In the genomic region with DNA sequence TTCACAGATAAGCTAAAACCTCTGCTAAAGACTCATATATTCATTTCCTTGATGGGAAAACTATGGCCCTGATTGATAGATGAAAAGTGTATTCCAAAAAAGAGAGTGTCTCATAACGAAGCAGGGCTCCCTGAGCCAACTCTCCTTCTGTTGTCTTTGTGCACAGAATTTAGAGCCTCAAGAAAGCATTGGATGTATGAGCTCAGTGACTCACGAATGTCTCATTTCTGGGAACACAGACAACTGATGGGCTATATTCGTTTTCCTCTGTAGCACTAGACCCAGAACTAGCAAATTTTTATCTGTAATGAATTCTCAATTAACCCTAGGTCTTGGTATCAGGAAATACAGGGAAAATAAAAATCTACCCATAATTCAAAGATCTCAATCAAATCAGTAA, we compare ENCODE assay signal across 15 cellular contexts.
DNase-seq lines count a peak whose midpoint lies in the region; ATAC-seq and TF ChIP-seq lines count a peak whose summit lies in the region.
"Had no signal": no experiment of that assay in that cellular context is flagged by ENCODE, and none has a peak within 500 bp of the region (broad histone marks: within the 10 kb centered on the region; RNA-seq: fewer than 3 reads in every experiment).

No MANE protein-coding gene starts in this region.

- no peak for TF ChIP-seq EP300 in esophagus muscularis mucosa (IDR thresholded peaks at IDR 0.05)

- DNase-seq in EH (ENCODE audit: low read depth) (peak; percentile 83), RKO (ENCODE audit: low spot score) (peak; percentile 52), esophagus muscularis mucosa (ENCODE audit: extremely low spot score) (peak; percentile 31), occipital lobe (lab: John Stamatoyannopoulos, UW) (peak; percentile 5), NCI-H1930 (lab: John Stamatoyannopoulos, UW) (no peak), NCI-H526 treated with DMSO at 0.1 percent for 48 hours (lab: John Stamatoyannopoulos, UW) (no peak)
- no peak for DNase-seq in central memory CD4-positive, alpha-beta T cell
- DNase-seq: activated CD8-positive, alpha-beta T cell treated with anti-CD3 and anti-CD28 coated beads for 36 hours; CD4-positive, CD25-positive, alpha-beta regulatory T cell; heart right ventricle; naive thymus-derived CD4-positive, alpha-beta T cell; thyroid gland had no signal

- no peak overlapping the region for H3K4me3 ChIP-seq in esophagus muscularis mucosa
- H3K4me3 ChIP-seq: cardiac muscle cell, heart right ventricle, thyroid gland had no signal

- H3K9me3 ChIP-seq in esophagus muscularis mucosa = no peaks in the 10 kb centered on the region
- H3K9me3 ChIP-seq: heart right ventricle, thyroid gland had no signal

- 69% methylated on average over 3 of the region's 3 CpGs for WGBS in esophagus muscularis mucosa

- H3K4me1 ChIP-seq in esophagus muscularis mucosa = peaks cover 0 to 10% (median 8%) of the 10 kb centered on the region in 4 donors
- H3K4me1 ChIP-seq: thyroid gland had no signal

- ATAC-seq in HG03460 (IDR thresholded peaks at IDR 0.05; ENCODE audit: unreplicated experiment) = no peak
- ATAC-seq: activated CD8-positive, alpha-beta T cell treated with anti-CD3 and anti-CD28 coated beads for 36 hours; heart right ventricle; left lobe of liver; naive thymus-derived CD4-positive, alpha-beta T cell had no signal

- no peak overlapping the region for H3K27ac ChIP-seq in esophagus muscularis mucosa (replicated peaks in 1 of 4)
- H3K27ac ChIP-seq: cardiac muscle cell, heart right ventricle, thyroid gland had no signal

- no peak for TF ChIP-seq POLR2A in esophagus muscularis mucosa (IDR thresholded peaks at IDR 0.05; ENCODE audit: low read depth)

- H3K27me3 ChIP-seq in esophagus muscularis mucosa = peaks cover 0 to 47% (median 0%) of the 10 kb centered on the region in 4 donors
- H3K27me3 ChIP-seq: cardiac muscle cell, heart right ventricle, thyroid gland had no signal

- intact Hi-C loops in esophagus muscularis mucosa (cut with DNase I) = no loop called here

- peaks cover 0 to 2% (median 0%) of the 10 kb centered on the region in 4 donors for H3K36me3 ChIP-seq in esophagus muscularis mucosa
- H3K36me3 ChIP-seq: cardiac muscle cell, thyroid gland had no signal

- TF ChIP-seq CTCF in esophagus muscularis mucosa (IDR thresholded peaks at IDR 0.05) = no peak

Comparison
In these comparisons a context has a peak if more than half of its experiments do, and no peak if none do; other contexts are left out.
1. DNase-seq: peak in EH (single experiment), RKO (single experiment), esophagus muscularis mucosa (single experiment) and occipital lobe (single experiment); none in NCI-H1930 (0 of 2), central memory CD4-positive, alpha-beta T cell (single experiment) and NCI-H526 treated with DMSO at 0.1 percent for 48 hours (single experiment).